8 cellular contexts compared by ENCODE assay signal in genomic region chr2:174985624-174986023, GRCh38. TPM values are rescaled to one million over a fixed set of nuclear protein-coding genes. Genes with fewer than 3 reads are reported as not detected.
DNase-seq lines count a peak whose midpoint lies in the region; ATAC-seq, FAIRE-seq and TF ChIP-seq lines count a peak whose summit lies in the region.

No MANE protein-coding gene starts in this region.

- H3K36me3 Mint-ChIP-seq in astrocyte (ENCODE audit: low read depth, unreplicated experiment): no peaks in the 10 kb centered on the region

- no peaks in the 10 kb centered on the region for H3K79me2 ChIP-seq in astrocyte (ENCODE audit: insufficient read depth, low read length)

- no peaks in the 10 kb centered on the region for H3K9me3 Mint-ChIP-seq in astrocyte (ENCODE audit: unreplicated experiment)

- no peaks in the 10 kb centered on the region for H3K4me1 ChIP-seq in astrocyte (ENCODE audit: insufficient read depth, low read length)

- ATAC-seq in HG03571 (IDR thresholded peaks at IDR 0.05; ENCODE audit: unreplicated experiment) (no peak), HG02973 (IDR thresholded peaks at IDR 0.05; ENCODE audit: unreplicated experiment) (no peak)

- no peaks in the 10 kb centered on the region for H4K20me1 ChIP-seq in astrocyte (ENCODE audit: insufficient read depth, low read length)

- H3K27ac ChIP-seq in astrocyte (ENCODE audit: low read depth, low read length): no peak overlapping the region

- no peaks in the 10 kb centered on the region for H3K9me3 ChIP-seq in astrocyte (ENCODE audit: insufficient read depth, low read depth, low read length)

- no peak overlapping the region for H2AFZ ChIP-seq in astrocyte (ENCODE audit: low read depth, low read length)

- H3K4me1 Mint-ChIP-seq in astrocyte (ENCODE audit: low read depth, unreplicated experiment): peaks cover 8% of the 10 kb centered on the region

- H3K4me2 ChIP-seq in astrocyte (ENCODE audit: low read length): peak overlapping the region; percentile 16

- peak; percentile 51 for TF ChIP-seq CTCF in astrocyte (IDR thresholded peaks at IDR 0.05; ENCODE audit: insufficient read depth, low read depth, low read length)
- TF ChIP-seq CTCF in kidney epithelial cell (IDR thresholded peaks at IDR 0.05; ENCODE audit: insufficient read depth, low read length, poor library complexity, severe bottlenecking): peak; percentile 57
- no peak for TF ChIP-seq CTCF in GM13977 (IDR thresholded peaks at IDR 0.05; ENCODE audit: extremely low read depth, insufficient read depth, missing control alignments)

- H3K4me3 Mint-ChIP-seq in astrocyte (ENCODE audit: unreplicated experiment): no peak overlapping the region

- H3K36me3 ChIP-seq in astrocyte (ENCODE audit: insufficient read depth, low read length) (no peaks in the 10 kb centered on the region), kidney epithelial cell (ENCODE audit: control insufficient read depth, insufficient read depth, low read length) (no peaks in the 10 kb centered on the region)

- peak; percentile 38 for DNase-seq in HCEC 1CT
- no peak for DNase-seq in astrocyte (ENCODE audit: low read depth)
- DNase-seq in kidney epithelial cell (ENCODE audit: low read depth): no peak
- no peak for DNase-seq in NCI-H1048 (lab: John Stamatoyannopoulos, UW)
- DNase-seq in GM13977 (ENCODE audit: low spot score): no peak

- H3K9ac ChIP-seq in astrocyte (ENCODE audit: low read length): peak overlapping the region; percentile 9

- in situ Hi-C loops in GM13977 (cut with MboI; ENCODE audit: low pct_unique_long_range_greater_than_20kb, low sequenced_read_pairs, unreplicated experiment): no loop called here

- H3K4me3 ChIP-seq in astrocyte (ENCODE audit: insufficient read depth, low read depth, low read length) (no peak overlapping the region), kidney epithelial cell (ENCODE audit: low read depth, low read length) (no peak overlapping the region)

- H3K27me3 ChIP-seq in astrocyte (ENCODE audit: insufficient read depth, low read length) (no peaks in the 10 kb centered on the region), kidney epithelial cell (ENCODE audit: control insufficient read depth, insufficient read depth, low read length) (no peaks in the 10 kb centered on the region)

- no peaks in the 10 kb centered on the region for H3K27me3 Mint-ChIP-seq in astrocyte (ENCODE audit: low read depth, unreplicated experiment)

- FAIRE-seq in A204.1 (lab: Jason Lieb, UNC) (peak; percentile 97), astrocyte (lab: Jason Lieb, UNC) (peak; percentile 74)

- H3K27ac Mint-ChIP-seq in astrocyte (ENCODE audit: unreplicated experiment): no peak overlapping the region

RNA-seq across cellular contexts. Expression of gene CHN1, which starts 19.6 kb away (rescaled TPM):
- 23.9 and 28.8 TPM in 2 replicates for total RNA-seq in astrocyte
- total RNA-seq in kidney epithelial cell: 19.3 and 23.7 TPM in 2 replicates
